In genomic region chr1:202037706-202038296, GRCh38 we compare ENCODE assay signal across 1 cellular context.
TF ChIP-seq lines count a peak whose summit lies in the region.

No MANE protein-coding gene starts in this region.

TF ChIP-seq in GM23338, 12 proteins besides CTCF, POLR2A, EP300 and RAD21:
- TF ChIP-seq ZNF114 (CRISPR knock-in tag; IDR thresholded peaks at IDR 0.05), result no peak
- TF ChIP-seq STAT1 (IDR thresholded peaks at IDR 0.05; ENCODE audit: unreplicated experiment), result no peak
- TF ChIP-seq ETS1 (IDR thresholded peaks at IDR 0.05), result no peak
- no peak for TF ChIP-seq ZNF462 (CRISPR knock-in tag; IDR thresholded peaks at IDR 0.05)
- no peak for TF ChIP-seq EZH2phosphoT487 (IDR thresholded peaks at IDR 0.05; ENCODE audit: unreplicated experiment)
- TF ChIP-seq CREB1 (CRISPR knock-in tag; IDR thresholded peaks at IDR 0.05; ENCODE audit: low read depth), result no peak
- TF ChIP-seq POLR2AphosphoS5 (IDR thresholded peaks at IDR 0.05; ENCODE audit: low read depth), result no peak
- no peak for TF ChIP-seq ZNF331 (CRISPR knock-in tag; IDR thresholded peaks at IDR 0.05; ENCODE audit: low read depth)
- TF ChIP-seq EZH2 (IDR thresholded peaks at IDR 0.05; ENCODE audit: low read depth, unreplicated experiment), result no peak
- no peak for TF ChIP-seq REST (IDR thresholded peaks at IDR 0.05; ENCODE audit: unreplicated experiment)
- TF ChIP-seq NANOG (IDR thresholded peaks at IDR 0.05; ENCODE audit: borderline replicate concordance), result no peak
- TF ChIP-seq JUNB (IDR thresholded peaks at IDR 0.05; ENCODE audit: unreplicated experiment), result no peak
